ENCODE assay signal across 17 cellular contexts in genomic region chr1:9161963-9162362, GRCh38. TPM values are rescaled to one million over a fixed set of nuclear protein-coding genes. Genes with fewer than 3 reads are reported as not detected.
A peak's percentile ranks its signal among the peaks of the same experiment; 100 is the strongest.
DNase-seq lines count a peak whose midpoint lies in the region; ATAC-seq and TF ChIP-seq lines count a peak whose summit lies in the region.
"Had no signal": no experiment of that assay in that cellular context is flagged by ENCODE, and none has a peak within 500 bp of the region (broad histone marks: within the 10 kb centered on the region; RNA-seq: fewer than 3 reads in every experiment).

No MANE protein-coding gene starts in this region.

- H3K36me3 Mint-ChIP-seq in T-helper 2 cell treated with Interferon-gamma antibody and Interleukin-4, amounts not matched to agents 5 μg/mL and 100 μg/mL, for 36 hours (ENCODE audit: low read depth): peaks cover 2% of the 10 kb centered on the region
- H3K36me3 Mint-ChIP-seq in mesothelial cell of epicardium (no peaks in the 10 kb centered on the region), natural killer cell (no peaks in the 10 kb centered on the region)
- H3K36me3 Mint-ChIP-seq: CD4-positive, CD25-positive, alpha-beta regulatory T cell had no signal

- H3K4me1 ChIP-seq in breast epithelium (peaks cover 7 to 27% of the 10 kb centered on the region in 2 donors), urinary bladder (ENCODE audit: insufficient read depth) (no peaks in the 10 kb centered on the region), colonic mucosa (peaks cover 4% of the 10 kb centered on the region)

- peak overlapping the region; percentile 31 for H3K27ac Mint-ChIP-seq in T-helper 2 cell treated with Interferon-gamma antibody and Interleukin-4, amounts not matched to agents 5 μg/mL and 100 μg/mL, for 36 hours
- H3K27ac Mint-ChIP-seq in mesothelial cell of epicardium (peak overlapping the region; percentile 35), natural killer cell (no peak overlapping the region)
- H3K27ac Mint-ChIP-seq: CD4-positive, CD25-positive, alpha-beta regulatory T cell had no signal

- WGBS in urinary bladder: 88% methylated on average over 7 of the region's 9 CpGs

- H3K4me3 ChIP-seq in breast epithelium (no peak overlapping the region), urinary bladder (ENCODE audit: low read depth, low read length) (no peak overlapping the region), colonic mucosa (no peak overlapping the region)
- H3K4me3 ChIP-seq: transverse colon had no signal

- H3K9ac ChIP-seq in colonic mucosa (ENCODE audit: low read depth in 2 of 2, low read length in 2 of 2): no peak overlapping the region

- H3K9me3 Mint-ChIP-seq in T-helper 2 cell treated with Interferon-gamma antibody and Interleukin-4, amounts not matched to agents 5 μg/mL and 100 μg/mL, for 36 hours: no peaks in the 10 kb centered on the region
- no peaks in the 10 kb centered on the region for H3K9me3 Mint-ChIP-seq in mesothelial cell of epicardium
- no peaks in the 10 kb centered on the region for H3K9me3 Mint-ChIP-seq in natural killer cell
- H3K9me3 Mint-ChIP-seq: CD4-positive, CD25-positive, alpha-beta regulatory T cell had no signal

- no peak overlapping the region for H3K4me3 Mint-ChIP-seq in T-helper 2 cell treated with Interferon-gamma antibody and Interleukin-4, amounts not matched to agents 5 μg/mL and 100 μg/mL, for 36 hours
- H3K4me3 Mint-ChIP-seq in mesothelial cell of epicardium: no peak overlapping the region
- H3K4me3 Mint-ChIP-seq in natural killer cell: no peak overlapping the region
- H3K4me3 Mint-ChIP-seq: CD4-positive, CD25-positive, alpha-beta regulatory T cell had no signal

- H3K36me3 ChIP-seq in breast epithelium (no peaks in the 10 kb centered on the region), urinary bladder (ENCODE audit: insufficient read depth) (no peaks in the 10 kb centered on the region), colonic mucosa (no peaks in the 10 kb centered on the region)
- H3K36me3 ChIP-seq: transverse colon had no signal

- TF ChIP-seq CTCF in breast epithelium (IDR thresholded peaks at IDR 0.05) (no peak), mesothelial cell of epicardium (IDR thresholded peaks at IDR 0.05; ENCODE audit: unreplicated experiment) (no peak), colonic mucosa (IDR thresholded peaks at IDR 0.05) (no peak), natural killer cell (IDR thresholded peaks at IDR 0.05) (no peak)

- H3K27me3 ChIP-seq in breast epithelium: no peaks in the 10 kb centered on the region
- H3K27me3 ChIP-seq in colonic mucosa: no peaks in the 10 kb centered on the region
- H3K27me3 ChIP-seq: transverse colon had no signal

- no peaks in the 10 kb centered on the region for H3K9me3 ChIP-seq in breast epithelium
- H3K9me3 ChIP-seq in colonic mucosa: no peaks in the 10 kb centered on the region
- H3K9me3 ChIP-seq: transverse colon had no signal

- intact Hi-C loops in breast epithelium (cut with DNase I; ENCODE audit: low total_unique reads): no loop called here
- intact Hi-C loops in colonic mucosa (cut with DNase I): no loop called here
- intact Hi-C loops in natural killer cell (cut with micrococcal nuclease): no loop called here

- peaks cover 17% of the 10 kb centered on the region for H3K4me1 Mint-ChIP-seq in T-helper 2 cell treated with Interferon-gamma antibody and Interleukin-4, amounts not matched to agents 5 μg/mL and 100 μg/mL, for 36 hours (ENCODE audit: low read depth)
- peaks cover 16% of the 10 kb centered on the region for H3K4me1 Mint-ChIP-seq in mesothelial cell of epicardium
- no peaks in the 10 kb centered on the region for H3K4me1 Mint-ChIP-seq in natural killer cell
- H3K4me1 Mint-ChIP-seq: CD4-positive, CD25-positive, alpha-beta regulatory T cell had no signal

- no peaks in the 10 kb centered on the region for H3K27me3 Mint-ChIP-seq in T-helper 2 cell treated with Interferon-gamma antibody and Interleukin-4, amounts not matched to agents 5 μg/mL and 100 μg/mL, for 36 hours (ENCODE audit: low read depth)
- H3K27me3 Mint-ChIP-seq in mesothelial cell of epicardium (ENCODE audit: low read depth): no peaks in the 10 kb centered on the region
- no peaks in the 10 kb centered on the region for H3K27me3 Mint-ChIP-seq in natural killer cell (ENCODE audit: low read depth in 2 of 2)

- no peak for ATAC-seq in natural killer cell
- ATAC-seq: SK-N-SH treated with all-trans-retinoic acid at 6 μM for 48 hours had no signal

- no peak for DNase-seq in T-helper 2 cell treated with Interferon-gamma antibody and Interleukin-4, amounts not matched to agents 5 μg/mL and 100 μg/mL, for 36 hours (ENCODE audit: low spot score)
- no peak for DNase-seq in T-helper 2 cell
- peak in 1 of 2 donors; percentile 43 for DNase-seq in breast epithelium (ENCODE audit: low spot score in 2 of 2)
- DNase-seq in mesothelial cell of epicardium (ENCODE audit: low spot score in 2 of 2, unreplicated experiment in 2 of 2): no peak
- no peak for DNase-seq in NOMO-1 treated with DMSO at 0.1 percent for 48 hours (lab: John Stamatoyannopoulos, UW; ENCODE audit: unreplicated experiment)
- no peak for DNase-seq in colonic mucosa
- no peak for DNase-seq in natural killer cell
- DNase-seq: activated effector memory CD4-positive, alpha-beta T cell treated with anti-CD3 and anti-CD28 coated beads, Interleukin-2, amount 50 U/mL, for 16 hours; CD4-positive, CD25-positive, alpha-beta regulatory T cell; effector CD4-positive, alpha-beta T cell; GDM1; NCI-H1092 treated with DMSO at 0.1 percent for 48 hours; NCI-H446 treated with DMSO at 0.1 percent for 48 hours; OCI-M1; transverse colon had no signal

- peak overlapping the region; percentile 86 to 93 for H3K27ac ChIP-seq in breast epithelium
- peak overlapping the region; percentile 54 for H3K27ac ChIP-seq in urinary bladder (ENCODE audit: low read depth)
- H3K27ac ChIP-seq in colonic mucosa: no peak overlapping the region

- no peak for TF ChIP-seq POLR2A in breast epithelium (IDR thresholded peaks at IDR 0.05)

RNA-seq across cellular contexts. Expression of gene GPR157, which starts 33.1 kb away (rescaled TPM):
- 10 to 100 TPM in 1 of 3 donors, 1 to 10 TPM in 2; 4.3 to 11.7 (median 9.2) TPM for total RNA-seq in breast epithelium
- total RNA-seq in mesothelial cell of epicardium: 8.3 to 9.4 TPM (median 8.5 TPM) in 3 replicates
- 53.5 TPM for total RNA-seq in urinary bladder
- polyA plus RNA-seq in urinary bladder: 2.7 TPM
- 10 to 100 TPM; 12.2 to 15.9 TPM for total RNA-seq in colonic mucosa
- total RNA-seq in natural killer cell: 1 to 10 TPM in 2 of 3 donors, under 1 TPM in 1; 1.00 to 1.2 (median 1.1) TPM

Comparison
In these comparisons a context has a peak if more than half of its experiments do, and no peak if none do; other contexts are left out.
1. H3K27ac Mint-ChIP-seq: peak in T-helper 2 cell treated with Interferon-gamma antibody and Interleukin-4, amounts not matched to agents 5 μg/mL and 100 μg/mL, for 36 hours (single experiment) and mesothelial cell of epicardium (single experiment); none in natural killer cell (0 of 2).